1 cellular context compared by ENCODE assay signal in genomic region chr6:132511159-132511835, GRCh38.
TF ChIP-seq lines count a peak whose summit lies in the region.

No MANE protein-coding gene starts in this region.

TF ChIP-seq in A549, 52 proteins besides CTCF, POLR2A, EP300 and RAD21 (continued from another document):
- TF ChIP-seq RCOR1 (IDR thresholded peaks at IDR 0.05; ENCODE audit: low read depth, low read length) (no peak), MAX (IDR thresholded peaks at IDR 0.05) (no peak), FOXS1 (CRISPR knock-in tag; IDR thresholded peaks at IDR 0.05) (no peak)
